24 cellular contexts compared by ENCODE assay signal in the genomic region with DNA sequence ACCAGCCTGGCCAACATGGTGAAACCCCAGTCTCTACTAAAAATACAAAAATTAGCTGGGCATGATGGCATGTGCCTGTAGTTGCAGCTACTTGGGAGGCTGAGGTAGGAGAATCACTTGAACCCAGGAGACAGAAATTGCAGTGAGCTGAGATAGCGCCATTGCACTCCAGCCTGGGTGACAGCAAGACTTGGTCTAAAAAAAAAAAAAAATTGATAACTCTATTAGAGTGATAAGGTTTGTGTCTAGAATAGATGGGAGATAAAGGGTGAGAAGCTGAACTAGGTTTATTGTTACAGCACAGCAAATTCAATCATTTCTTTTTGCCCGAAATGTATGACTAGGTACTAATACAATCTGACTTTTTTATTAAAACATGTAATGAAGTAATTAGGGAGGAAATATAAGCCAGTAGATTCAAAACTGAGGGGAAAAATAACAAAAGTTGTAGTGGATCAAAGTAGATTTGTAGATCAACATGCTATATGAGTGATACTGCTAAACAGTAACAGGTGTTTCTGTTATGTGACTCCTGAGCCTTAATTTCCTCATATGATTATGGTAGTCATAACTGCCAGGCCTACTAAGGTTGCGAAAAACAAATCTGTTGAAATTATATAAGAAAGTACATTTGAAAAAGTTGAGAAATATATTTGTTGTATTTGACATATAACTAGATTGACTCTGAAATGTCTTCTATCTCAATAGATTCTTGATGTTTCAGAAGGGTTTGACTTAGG.
DNase-seq lines count a peak whose midpoint lies in the region; ATAC-seq and TF ChIP-seq lines count a peak whose summit lies in the region.
"Had no signal": no experiment of that assay in that cellular context is flagged by ENCODE, and none has a peak within 500 bp of the region (broad histone marks: within the 10 kb centered on the region; RNA-seq: fewer than 3 reads in every experiment).

No MANE protein-coding gene starts in this region.

- H2AFZ ChIP-seq in SK-N-SH (ENCODE audit: low read depth), result no peak overlapping the region

- no peaks in the 10 kb centered on the region for H3K27me3 ChIP-seq in CD4-positive, alpha-beta T cell (ENCODE audit: control insufficient read depth, insufficient read depth, low read length)
- no peaks in the 10 kb centered on the region for H3K27me3 ChIP-seq in HL-60 (ENCODE audit: insufficient read depth, poor library complexity, severe bottlenecking)
- no peaks in the 10 kb centered on the region for H3K27me3 ChIP-seq in SK-N-SH (ENCODE audit: insufficient read depth)
- H3K27me3 ChIP-seq: cardiac muscle cell, MG63, pancreas had no signal

- peaks cover 64% of the 10 kb centered on the region for H3K36me3 Mint-ChIP-seq in CD4-positive, alpha-beta T cell (ENCODE audit: low read depth)
- peaks cover 16% of the 10 kb centered on the region for H3K36me3 Mint-ChIP-seq in memory B cell

- no peak for DNase-seq in CD4-positive, alpha-beta T cell
- DNase-seq in HL-60 (ENCODE audit: low read depth in 1 of 2, low spot score in 1 of 2), result peak; percentile 17 to 49
- DNase-seq in SK-N-SH, result no peak
- no peak for DNase-seq in memory B cell (ENCODE audit: low spot score in 2 of 2)
- no peak for DNase-seq in SIG-M5 (lab: John Stamatoyannopoulos, UW)
- no peak for DNase-seq in activated gamma-delta T cell (lab: John Stamatoyannopoulos, UW)
- DNase-seq: activated CD4-positive, alpha-beta T cell treated with anti-CD3 and anti-CD28 coated beads, Interleukin-2, amount 10 ng/mL, durations not matched to agents 24 days and 14 days; activated CD8-positive, alpha-beta memory T cell treated with anti-CD3 and anti-CD28 coated beads, Interleukin-2, amount 50 U/mL, for 48 hours; amygdala; DMS 273 treated with DMSO at 0.1 percent for 48 hours; H9; immature natural killer cell; left ventricle myocardium superior; MG63; midbrain; NCI-H1694; NCI-H748 treated with DMSO at 0.1 percent for 48 hours; pancreas; PC-3 had no signal

- H3K4me2 ChIP-seq in SK-N-SH, result no peak overlapping the region

- no peaks in the 10 kb centered on the region for H3K9me3 ChIP-seq in CD4-positive, alpha-beta T cell (ENCODE audit: control insufficient read depth, low read length)
- no peaks in the 10 kb centered on the region for H3K9me3 ChIP-seq in SK-N-SH
- H3K9me3 ChIP-seq: MG63, pancreas had no signal

- peaks cover 0 to 9% of the 10 kb centered on the region in 2 experiments; a peak in 2 of 4 replicates for H3K4me1 ChIP-seq in SK-N-SH (ENCODE audit: control insufficient read depth in 1 of 2, insufficient read depth in 2 of 2, low read depth in 1 of 2, low read length in 1 of 2)
- H3K4me1 ChIP-seq: pancreas had no signal

- peaks cover 27% of the 10 kb centered on the region for H3K79me2 ChIP-seq in SK-N-SH (ENCODE audit: insufficient read depth)

- H3K27ac Mint-ChIP-seq in CD4-positive, alpha-beta T cell, result peak overlapping the region; percentile 57
- peak overlapping the region; percentile 36 for H3K27ac Mint-ChIP-seq in memory B cell
- H3K27ac Mint-ChIP-seq: activated CD4-positive, alpha-beta T cell treated with anti-CD3 and anti-CD28 coated beads, Interleukin-2, amount 10 ng/mL, durations not matched to agents 24 days and 14 days; H9; nephron had no signal

- H3K4me3 Mint-ChIP-seq in CD4-positive, alpha-beta T cell, result no peak overlapping the region
- H3K4me3 Mint-ChIP-seq in memory B cell, result no peak overlapping the region
- H3K4me3 Mint-ChIP-seq: activated CD4-positive, alpha-beta T cell treated with anti-CD3 and anti-CD28 coated beads, Interleukin-2, amount 10 ng/mL, durations not matched to agents 24 days and 14 days; H9; immature natural killer cell; nephron had no signal

- CTCF ChIA-PET in CD4-positive, alpha-beta T cell (lab: Charles Lee), result interaction anchor here (1.2 kb wide), 1 partner anchor 260 kb away, joined by 3 read pairs; no protein-coding TSS in a partner anchor
- CTCF ChIA-PET in SK-N-SH (lab: Yijun Ruan, JAX), result interaction anchor here (0.7 to 1.9 kb wide), 4 partner anchors 19 to 277 kb away, joined by 3 to 6 read pairs (median 3); no protein-coding TSS in a partner anchor

- no peaks in the 10 kb centered on the region for H3K9me2 ChIP-seq in SK-N-SH

- H3K9ac ChIP-seq in SK-N-SH, result no peak overlapping the region

- peaks cover 57% of the 10 kb centered on the region for H3K4me1 Mint-ChIP-seq in CD4-positive, alpha-beta T cell (ENCODE audit: low read depth)
- H3K4me1 Mint-ChIP-seq in memory B cell, result peaks cover 10% of the 10 kb centered on the region
- H3K4me1 Mint-ChIP-seq: H9, nephron had no signal

- no peaks in the 10 kb centered on the region for H3K27me3 Mint-ChIP-seq in CD4-positive, alpha-beta T cell
- no peaks in the 10 kb centered on the region for H3K27me3 Mint-ChIP-seq in memory B cell
- H3K27me3 Mint-ChIP-seq: activated CD4-positive, alpha-beta T cell treated with anti-CD3 and anti-CD28 coated beads, Interleukin-2, amount 10 ng/mL, durations not matched to agents 24 days and 14 days had no signal

- peaks cover 12% of the 10 kb centered on the region for H3F3A ChIP-seq in SK-N-SH (replicated peaks; ENCODE audit: insufficient read depth)

- no peaks in the 10 kb centered on the region for H4K20me1 ChIP-seq in SK-N-SH (ENCODE audit: insufficient read depth)

- peaks cover 18 to 22% of the 10 kb centered on the region in 2 experiments for H3K36me3 ChIP-seq in SK-N-SH (replicated peaks in 1 of 2; ENCODE audit: control insufficient read depth in 1 of 2, insufficient read depth in 2 of 2, low read length in 1 of 2)
- H3K36me3 ChIP-seq: pancreas had no signal

- intact Hi-C loops in CD4-positive, alpha-beta T cell (cut with DNase I, micrococcal nuclease), result no loop called here

- no peak overlapping the region for H3K27ac ChIP-seq in CD4-positive, alpha-beta T cell (ENCODE audit: low read depth, low read length)
- H3K27ac ChIP-seq in HL-60 (replicated peaks), result peak overlapping the region; percentile 43
- H3K27ac ChIP-seq in SK-N-SH (ENCODE audit: low read depth in 2 of 2, low read length in 1 of 2), result peak overlapping the region in 1 of 2 experiments; percentile 60; a peak in 2 of 4 replicates
- H3K27ac ChIP-seq: C4-2B, cardiac muscle cell, pancreas had no signal

- POLR2A ChIA-PET in CD4-positive, alpha-beta T cell (lab: Charles Lee), result no interaction called here
- POLR2A ChIA-PET in SK-N-SH (lab: Yijun Ruan, JAX), result interaction anchor here (0.7 kb wide), 1 partner anchor 32 kb away, joined by 4 read pairs; no protein-coding TSS in a partner anchor

- no peak for TF ChIP-seq CTCF in CD4-positive, alpha-beta T cell (IDR thresholded peaks at IDR 0.05)
- TF ChIP-seq CTCF in HL-60 (IDR thresholded peaks at IDR 0.05; ENCODE audit: insufficient read depth, low read length) (no peak), SK-N-SH (IDR thresholded peaks at IDR 0.05) (no peak)

- WGBS in SK-N-SH (ENCODE audit: low lambda C conversion rate), result 91% methylated on average over 3 of the region's 3 CpGs

- TF ChIP-seq EP300 in SK-N-SH (IDR thresholded peaks at IDR 0.05; ENCODE audit: borderline replicate concordance in 1 of 2, low read depth in 1 of 2, low read length in 1 of 2), result no peak

- ATAC-seq in CD4-positive, alpha-beta T cell (ENCODE audit: poor library complexity), result no peak
- ATAC-seq in memory B cell (ENCODE audit: low read depth), result no peak
- ATAC-seq in GM18858 (IDR thresholded peaks at IDR 0.05; ENCODE audit: unreplicated experiment), result no peak
- ATAC-seq: left ventricle myocardium superior, pancreas, PC-3, sciatic nerve had no signal

- TF ChIP-seq RAD21 in SK-N-SH (IDR thresholded peaks at IDR 0.05; ENCODE audit: low read length), result no peak

- H3K4me3 ChIP-seq in HL-60 (replicated peaks; ENCODE audit: insufficient read depth, low read length), result no peak overlapping the region
- no peak overlapping the region for H3K4me3 ChIP-seq in SK-N-SH (ENCODE audit: low read depth in 2 of 2, low read length in 1 of 2)
- H3K4me3 ChIP-seq: cardiac muscle cell, MG63, pancreas had no signal

- no peaks in the 10 kb centered on the region for H3K9me3 Mint-ChIP-seq in CD4-positive, alpha-beta T cell
- H3K9me3 Mint-ChIP-seq in memory B cell, result no peaks in the 10 kb centered on the region
- H3K9me3 Mint-ChIP-seq: activated CD4-positive, alpha-beta T cell treated with anti-CD3 and anti-CD28 coated beads, Interleukin-2, amount 10 ng/mL, durations not matched to agents 24 days and 14 days; H9; immature natural killer cell; nephron had no signal

TF ChIP-seq in SK-N-SH, 30 proteins besides CTCF, POLR2A, EP300 and RAD21:
- TF ChIP-seq RCOR1 (IDR thresholded peaks at IDR 0.05; ENCODE audit: low read length) (no peak), GATA2 (CRISPR knock-in tag; IDR thresholded peaks at IDR 0.05) (peak; percentile 65)
TF ChIP-seq in SK-N-SH: peak in this region for 1.

Comparison
In these comparisons a context has a peak if more than half of its experiments do, and no peak if none do; other contexts are left out.
1. DNase-seq: peak in HL-60 (2 of 2); none in CD4-positive, alpha-beta T cell (0 of 10), SK-N-SH (single experiment), memory B cell (0 of 2), SIG-M5 (single experiment) and activated gamma-delta T cell (single experiment).